15 cellular contexts compared by ENCODE assay signal in genomic region chr14:78455896-78456435, GRCh38.
A peak's percentile ranks its signal among the peaks of the same experiment; 100 is the strongest.
DNase-seq lines count a peak whose midpoint lies in the region; ATAC-seq, FAIRE-seq and TF ChIP-seq lines count a peak whose summit lies in the region.
"Had no signal": no experiment of that assay in that cellular context is flagged by ENCODE, and none has a peak within 500 bp of the region (broad histone marks: within the 10 kb centered on the region; RNA-seq: fewer than 3 reads in every experiment).

No MANE protein-coding gene starts in this region.

- DNase-seq in GM18507 (ENCODE audit: extremely low spot score, insufficient read length, low read depth) (peak; percentile 1), sciatic nerve (ENCODE audit: low spot score) (no peak), sigmoid colon (no peak), Peyer's patch (no peak), HK-2 (ENCODE audit: unreplicated experiment) (no peak)
- DNase-seq: activated T-cell treated with anti-CD3 and anti-CD28 coated beads, Interleukin-2, amount 50 U/mL, for 1 hour; NCI-H1694 treated with DMSO at 0.1 percent for 48 hours; transverse colon had no signal

- H3K9me3 ChIP-seq in sigmoid colon (peaks cover 0 to 2% (median 0%) of the 10 kb centered on the region in 4 donors), Peyer's patch (no peaks in the 10 kb centered on the region)
- H3K9me3 ChIP-seq: transverse colon had no signal

- no peaks in the 10 kb centered on the region for H3K4me1 ChIP-seq in sigmoid colon
- H3K4me1 ChIP-seq in Peyer's patch = no peaks in the 10 kb centered on the region
- H3K4me1 ChIP-seq: parathyroid adenoma, transverse colon had no signal

- TF ChIP-seq EP300 in sigmoid colon (IDR thresholded peaks at IDR 0.05) = no peak

- H3K27me3 ChIP-seq in sigmoid colon (no peaks in the 10 kb centered on the region), Peyer's patch (no peaks in the 10 kb centered on the region)
- H3K27me3 ChIP-seq: hepatocyte, transverse colon had no signal

- TF ChIP-seq CTCF in sigmoid colon (IDR thresholded peaks at IDR 0.05) = no peak
- no peak for TF ChIP-seq CTCF in Peyer's patch (IDR thresholded peaks at IDR 0.05)

- H3K4me3 ChIP-seq in sigmoid colon (no peak overlapping the region), Peyer's patch (no peak overlapping the region)
- H3K4me3 ChIP-seq: hepatocyte, transverse colon had no signal

- TF ChIP-seq POLR2A in sigmoid colon (IDR thresholded peaks at IDR 0.05) (no peak), Peyer's patch (IDR thresholded peaks at IDR 0.05) (no peak)

- FAIRE-seq in GM18507 (lab: Jason Lieb, UNC) = peak; percentile 57

- H3K27ac ChIP-seq in angular gyrus (ENCODE audit: low read depth, low read length) (peak overlapping the region; percentile 37), sigmoid colon (no peak overlapping the region), Peyer's patch (no peak overlapping the region)
- H3K27ac ChIP-seq: C4-2B, hepatocyte, parathyroid adenoma, transverse colon, VCaP had no signal

- ATAC-seq in GM21390 (IDR thresholded peaks at IDR 0.05; ENCODE audit: unreplicated experiment) (peak; percentile 95), HG03342 (IDR thresholded peaks at IDR 0.05; ENCODE audit: unreplicated experiment) (peak; percentile 76), sciatic nerve (no peak)

- H3K36me3 ChIP-seq in sigmoid colon = no peaks in the 10 kb centered on the region
- H3K36me3 ChIP-seq in Peyer's patch = no peaks in the 10 kb centered on the region
- H3K36me3 ChIP-seq: transverse colon had no signal

- intact Hi-C loops in sciatic nerve (cut with DNase I) = no loop called here
- intact Hi-C loops in sigmoid colon (cut with DNase I) = no loop called here

- 44 to 50% methylated on average over 6 of the region's 6 CpGs for WGBS in sigmoid colon, 2 donors
